In genomic region chr11:104011031-104011430, GRCh38 we compare ENCODE assay signal across 30 cellular contexts. TPM values are rescaled to one million over a fixed set of nuclear protein-coding genes. Genes with fewer than 3 reads are reported as not detected.
"Had no signal": no experiment of that assay in that cellular context is flagged by ENCODE, and none has a peak within 500 bp of the region (broad histone marks: within the 10 kb centered on the region; RNA-seq: fewer than 3 reads in every experiment).

No MANE protein-coding gene starts in this region.

- H3K4me3 ChIP-seq: heart right ventricle, lower lobe of right lung, prostate gland, right atrium auricular region, sigmoid colon, spleen, testis, tibial artery had no signal

- H3K36me3 ChIP-seq: heart right ventricle, lower lobe of right lung, prostate gland, right atrium auricular region, sigmoid colon, spleen, tibial artery had no signal

- H3K4me1 ChIP-seq: lower lobe of right lung, prostate gland, right atrium auricular region, spleen, testis, tibial artery had no signal

- H3K9me3 ChIP-seq: heart right ventricle, lower lobe of right lung, prostate gland, right atrium auricular region, sigmoid colon, spleen, testis, tibial artery had no signal

- DNase-seq: cortex of kidney; foreskin melanocyte; glutamatergic neuron; heart right ventricle; hypothalamus; immature natural killer cell; islet precursor cell; left ventricle myocardium superior; lower lobe of right lung; naive thymus-derived CD8-positive, alpha-beta T cell; nephron progenitor cell; nucleus accumbens; sigmoid colon; spleen; stimulated activated CD4-positive, alpha-beta T cell treated with anti-CD3 and anti-CD28 coated beads, Interleukin-4, amount 100 ng/mL, for 4 hours; stimulated activated naive CD8-positive, alpha-beta T cell treated with anti-CD3 and anti-CD28 coated beads, Interleukin-15, Interleukin-2, amounts not matched to agents 100 U/mL and 50 U/mL, for 24 hours; substantia nigra; testis; tibial artery had no signal

- H3K27ac ChIP-seq: epithelial cell of prostate, heart right ventricle, lower lobe of right lung, prostate gland, right atrium auricular region, sigmoid colon, spleen, testis, tibial artery had no signal

- H3K27me3 ChIP-seq: heart right ventricle, right atrium auricular region, sigmoid colon, spleen, testis, tibial artery had no signal

- ATAC-seq: esophagus mucosa; heart right ventricle; left ventricle myocardium superior; lower lobe of right lung; naive thymus-derived CD8-positive, alpha-beta T cell; stimulated activated memory B cell treated with anti-CD40 and anti-IgM and Interleukin-4, amounts not matched to agents 10 μg/mL and 1 μg/mL and 100 μg/mL, for 72 hours; stimulated activated naive CD8-positive, alpha-beta T cell treated with anti-CD3 and anti-CD28 coated beads, Interleukin-15, Interleukin-2, amounts not matched to agents 100 U/mL and 50 U/mL, for 24 hours had no signal

RNA-seq across cellular contexts. Expression of gene DDI1, which starts 25.4 kb away (rescaled TPM):
- total RNA-seq: dermis microvascular lymphatic vessel endothelial cell; esophagus mucosa; heart right ventricle; left ventricle myocardium superior; lower lobe of right lung; mesenteric fat pad; myocyte; naive thymus-derived CD8-positive, alpha-beta T cell; osteocyte; right atrium auricular region; sigmoid colon; skeletal muscle tissue; spleen; urinary bladder had no signal
- polyA plus RNA-seq: heart right ventricle, sigmoid colon, spleen, urinary bladder had no signal
